Comparison of ENCODE assay signal across 24 cellular contexts in genomic region chr7:128176696-128177095, GRCh38.
DNase-seq lines count a peak whose midpoint lies in the region; ATAC-seq and TF ChIP-seq lines count a peak whose summit lies in the region.
"Had no signal": no experiment of that assay in that cellular context is flagged by ENCODE, and none has a peak within 500 bp of the region (broad histone marks: within the 10 kb centered on the region; RNA-seq: fewer than 3 reads in every experiment).

No MANE protein-coding gene starts in this region.

- intact Hi-C loops in mammary epithelial cell (cut with micrococcal nuclease) (no loop called here), MCF 10A (cut with micrococcal nuclease) (no loop called here), PC-9 (cut with micrococcal nuclease; ENCODE audit: unreplicated experiment) (loop anchor here (1.0 kb wide), 1 partner anchor 12 kb away; no protein-coding TSS in a partner anchor)

- dilution Hi-C loops in mammary epithelial cell (cut with HindIII; ENCODE audit: low sequenced_read_pairs) = no loop called here

- WGBS in mammary epithelial cell (ENCODE audit: low coverage, missing lambda C conversion rate) = 96% methylated on average over 5 of the region's 7 CpGs

- no peak overlapping the region for H3K9ac ChIP-seq in mammary epithelial cell (ENCODE audit: insufficient read depth, low read length)

- H3K4me1 Mint-ChIP-seq in MCF 10A (ENCODE audit: insufficient read depth, unreplicated experiment) = no peaks in the 10 kb centered on the region
- H3K4me1 Mint-ChIP-seq: activated CD4-positive, alpha-beta T cell treated with anti-CD3 and anti-CD28 coated beads for 36 hours had no signal

- DNase-seq in mammary epithelial cell = peak; percentile 19
- no peak for DNase-seq in MCF 10A (ENCODE audit: unreplicated experiment)
- DNase-seq in PC-9 = peak; percentile 80 to 91
- peak; percentile 3 for DNase-seq in fibroblast of pulmonary artery (ENCODE audit: low read depth)
- no peak for DNase-seq in stimulated activated naive CD8-positive, alpha-beta T cell treated with anti-CD3 and anti-CD28 coated beads, Interleukin-15, Interleukin-2, amounts not matched to agents 100 U/mL and 50 U/mL, for 24 hours
- DNase-seq in stimulated activated CD4-positive, alpha-beta T cell treated with anti-CD3 and anti-CD28 coated beads, Interleukin-15, amount 100 ng/mL, for 24 hours = no peak
- DNase-seq: activated CD4-positive, alpha-beta T cell treated with anti-CD3 and anti-CD28 coated beads for 36 hours; activated naive CD4-positive, alpha-beta T cell treated with anti-CD3 and anti-CD28 coated beads, Interleukin-2, amount 50 U/mL, for 16 hours; activated T-cell treated with anti-CD3 and anti-CD28 coated beads, Interleukin-2, amount 50 U/mL, for 72 hours; AML-193; cortex of kidney; DND-41; MM.1S; NCI-H2171; NCI-H524; NK-92 treated with Interleukin-12 subunit alpha and Interleukin-12 subunit beta, amount 100 ng/mL, for 24 hours; RPMI8226; stimulated activated CD8-positive, alpha-beta memory T cell treated with anti-CD3 and anti-CD28 coated beads, Interleukin-4, amount 100 ng/mL, for 48 hours; T-helper 17 cell had no signal

- H2AFZ ChIP-seq in mammary epithelial cell (ENCODE audit: low read depth, low read length) (no peak overlapping the region), PC-9 (no peak overlapping the region)

- H3K4me3 ChIP-seq in mammary epithelial cell (replicated peaks in 1 of 3; ENCODE audit: insufficient read depth in 1 of 3, low read depth in 2 of 3, low read length in 3 of 3) (no peak overlapping the region), PC-9 (no peak overlapping the region), fibroblast of pulmonary artery (replicated peaks; ENCODE audit: low read depth, low read length) (no peak overlapping the region)
- H3K4me3 ChIP-seq: lung, prostate gland had no signal

- H3K36me3 Mint-ChIP-seq in MCF 10A (ENCODE audit: insufficient read depth, unreplicated experiment) = no peaks in the 10 kb centered on the region

- H3K36me3 ChIP-seq in mammary epithelial cell (ENCODE audit: insufficient read depth, low read length) (no peaks in the 10 kb centered on the region), PC-9 (ENCODE audit: low read depth) (no peaks in the 10 kb centered on the region)
- H3K36me3 ChIP-seq: neutrophil, prostate gland had no signal

- BruUV-seq in mammary epithelial cell (replicated peaks; lab: Mats Ljungman, UMichigan) (no TSS peak), MCF 10A (replicated peaks; lab: Mats Ljungman, UMichigan) (no TSS peak), PC-9 (replicated peaks; lab: Mats Ljungman, UMichigan) (no TSS peak)

- H3K27ac Mint-ChIP-seq in MCF 10A (ENCODE audit: low read depth, unreplicated experiment) = no peak overlapping the region
- H3K27ac Mint-ChIP-seq: activated CD4-positive, alpha-beta T cell treated with anti-CD3 and anti-CD28 coated beads for 36 hours; activated T-cell treated with anti-CD3 and anti-CD28 coated beads, Interleukin-2, amount 50 U/mL, for 72 hours; T-helper 17 cell had no signal

- H3K4me2 ChIP-seq in mammary epithelial cell (ENCODE audit: insufficient read depth, low read depth, low read length) (no peak overlapping the region), PC-9 (peak overlapping the region; percentile 32; the same call in 1 of the 2 replicates)

- CTCF ChIA-PET in mammary epithelial cell (lab: Charles Lee; ENCODE audit: low non-redundant PET) = interaction anchor here (0.8 kb wide), 1 partner anchor 13 kb away, joined by 6 read pairs; no protein-coding TSS in a partner anchor
- CTCF ChIA-PET in MCF 10A (lab: Yijun Ruan, JAX) = no interaction called here
- CTCF ChIA-PET in PC-9 (lab: Charles Lee) = no interaction called here

- H3K4me1 ChIP-seq in mammary epithelial cell (ENCODE audit: insufficient read depth, low read length) (no peaks in the 10 kb centered on the region), PC-9 (replicated peaks; ENCODE audit: insufficient read depth) (peaks cover 7% of the 10 kb centered on the region)
- H3K4me1 ChIP-seq: prostate gland had no signal

- H3K27me3 ChIP-seq in mammary epithelial cell (ENCODE audit: insufficient read depth, low read length) = no peaks in the 10 kb centered on the region
- H3K27me3 ChIP-seq in PC-9 (ENCODE audit: insufficient read depth, low read depth) = no peaks in the 10 kb centered on the region

- peaks cover 14% of the 10 kb centered on the region for H3F3A ChIP-seq in PC-9 (ENCODE audit: insufficient read depth, low read depth)

- H4K20me1 ChIP-seq in mammary epithelial cell (ENCODE audit: insufficient read depth, low read length) (no peaks in the 10 kb centered on the region), PC-9 (ENCODE audit: insufficient read depth) (no peaks in the 10 kb centered on the region)

- H3K27ac ChIP-seq in mammary epithelial cell (ENCODE audit: insufficient read depth, low read depth, low read length) (no peak overlapping the region), PC-9 (no peak overlapping the region)
- H3K27ac ChIP-seq: neutrophil, prostate gland had no signal

- no peak for TF ChIP-seq CTCF in mammary epithelial cell (conservative IDR thresholded peaks at IDR 0.05 in 1 of 2, IDR thresholded peaks at IDR 0.05 in 1 of 2; ENCODE audit: extremely low read depth in 1 of 2, insufficient read depth in 1 of 2, low read depth in 1 of 2, low read length in 2 of 2)
- no peak for TF ChIP-seq CTCF in MCF 10A (IDR thresholded peaks at IDR 0.05; ENCODE audit: unreplicated experiment)
- TF ChIP-seq CTCF in PC-9 (conservative IDR thresholded peaks at IDR 0.05) = no peak
- no peak for TF ChIP-seq CTCF in fibroblast of pulmonary artery (IDR thresholded peaks at IDR 0.05; ENCODE audit: low read length, missing control alignments)

- POLR2A ChIA-PET in MCF 10A (lab: Yijun Ruan, JAX) (no interaction called here), PC-9 (lab: Charles Lee; ENCODE audit: unreplicated experiment) (interaction anchor here (0.6 kb wide), 1 partner anchor 61 kb away, joined by 5 read pairs; no protein-coding TSS in a partner anchor)

- H3K9me2 ChIP-seq in PC-9 (ENCODE audit: insufficient read depth) = no peaks in the 10 kb centered on the region

- no peaks in the 10 kb centered on the region for H3K9me3 ChIP-seq in mammary epithelial cell (replicated peaks; ENCODE audit: insufficient read depth, low read length)
- H3K9me3 ChIP-seq in PC-9 (ENCODE audit: insufficient read depth, low read depth) = no peaks in the 10 kb centered on the region
- H3K9me3 ChIP-seq: neutrophil, prostate gland had no signal

- H3K9me3 Mint-ChIP-seq in MCF 10A (ENCODE audit: unreplicated experiment) = no peaks in the 10 kb centered on the region
- H3K9me3 Mint-ChIP-seq: activated T-cell treated with anti-CD3 and anti-CD28 coated beads, Interleukin-2, amount 50 U/mL, for 72 hours had no signal

- no peak overlapping the region for H3K4me3 Mint-ChIP-seq in MCF 10A (ENCODE audit: unreplicated experiment)
- H3K4me3 Mint-ChIP-seq: activated CD4-positive, alpha-beta T cell treated with anti-CD3 and anti-CD28 coated beads for 36 hours; activated T-cell treated with anti-CD3 and anti-CD28 coated beads, Interleukin-2, amount 50 U/mL, for 72 hours; T-helper 17 cell had no signal

- no peaks in the 10 kb centered on the region for H3K79me2 ChIP-seq in mammary epithelial cell (ENCODE audit: insufficient read depth, low read length)
- no peaks in the 10 kb centered on the region for H3K79me2 ChIP-seq in PC-9 (ENCODE audit: low read depth)

- H3K27me3 Mint-ChIP-seq in MCF 10A (ENCODE audit: insufficient read depth, unreplicated experiment) = peaks cover 39% of the 10 kb centered on the region

- ATAC-seq in stimulated activated naive CD8-positive, alpha-beta T cell treated with anti-CD3 and anti-CD28 coated beads, Interleukin-15, Interleukin-2, amounts not matched to agents 100 U/mL and 50 U/mL, for 24 hours = peak; percentile 19
- ATAC-seq in GM21360 (IDR thresholded peaks at IDR 0.05; ENCODE audit: unreplicated experiment) (no peak), HG03457 (IDR thresholded peaks at IDR 0.05; ENCODE audit: unreplicated experiment) (no peak)
- ATAC-seq: activated CD4-positive, alpha-beta T cell treated with anti-CD3 and anti-CD28 coated beads for 36 hours; activated T-cell treated with anti-CD3 and anti-CD28 coated beads, Interleukin-2, amount 50 U/mL, for 72 hours; T-helper 17 cell had no signal

- in situ Hi-C loops in mammary epithelial cell (cut with MboI; ENCODE audit: low sequenced_read_pairs in 2 of 2) = no loop called here

Comparison
In these comparisons a context has a peak if more than half of its experiments do, and no peak if none do; other contexts are left out.
1. DNase-seq: peak in mammary epithelial cell (single experiment), PC-9 (2 of 2) and fibroblast of pulmonary artery (single experiment); none in MCF 10A (single experiment), stimulated activated naive CD8-positive, alpha-beta T cell treated with anti-CD3 and anti-CD28 coated beads, Interleukin-15, Interleukin-2, amounts not matched to agents 100 U/mL and 50 U/mL, for 24 hours (single experiment) and stimulated activated CD4-positive, alpha-beta T cell treated with anti-CD3 and anti-CD28 coated beads, Interleukin-15, amount 100 ng/mL, for 24 hours (single experiment).